ENCODE assay signal across 18 cellular contexts in genomic region chr22:43731986-43732385, GRCh38.
"Had no signal": no experiment of that assay in that cellular context is flagged by ENCODE, and none has a peak within 500 bp of the region (broad histone marks: within the 10 kb centered on the region; RNA-seq: fewer than 3 reads in every experiment).

No MANE protein-coding gene starts in this region.

- H3K4me3 ChIP-seq: smooth muscle cell, transverse colon, uterus had no signal

- H3K36me3 ChIP-seq: transverse colon, uterus had no signal

- FAIRE-seq: keratinocyte had no signal

- H3K4me1 ChIP-seq: transverse colon, uterus had no signal

- H3K27me3 ChIP-seq: uterus had no signal

- H3K27ac ChIP-seq: transverse colon, uterus, VCaP had no signal

- DNase-seq: activated CD4-positive, alpha-beta T cell treated with anti-CD3 and anti-CD28 coated beads, Interleukin-2, amount 50 U/mL, for 1 hour; activated CD8-positive, alpha-beta T cell treated with anti-CD3 and anti-CD28 coated beads, Interleukin-2, amount 10 ng/mL, durations not matched to agents 7 days and 5 days; activated gamma-delta T cell; aorta; central memory CD4-positive, alpha-beta T cell; foreskin fibroblast; left colon; mesendoderm; naive B cell; occipital lobe; stimulated activated CD4-positive, alpha-beta T cell treated with anti-CD3 and anti-CD28 coated beads, Interleukin-2, amount 100 ng/mL, for 48 hours; stimulated activated CD8-positive, alpha-beta memory T cell treated with anti-CD3 and anti-CD28 coated beads, Interleukin-4, amount 100 ng/mL, for 48 hours; stimulated activated naive B cell treated with anti-CD40 and anti-IgM and Interleukin-4, amounts not matched to agents 10 μg/mL and 1 μg/mL and 100 μg/mL, for 72 hours; transverse colon; uterus had no signal

- H3K4me2 ChIP-seq: smooth muscle cell had no signal

- H3K9me3 ChIP-seq: transverse colon, uterus had no signal
